In the genomic region with DNA sequence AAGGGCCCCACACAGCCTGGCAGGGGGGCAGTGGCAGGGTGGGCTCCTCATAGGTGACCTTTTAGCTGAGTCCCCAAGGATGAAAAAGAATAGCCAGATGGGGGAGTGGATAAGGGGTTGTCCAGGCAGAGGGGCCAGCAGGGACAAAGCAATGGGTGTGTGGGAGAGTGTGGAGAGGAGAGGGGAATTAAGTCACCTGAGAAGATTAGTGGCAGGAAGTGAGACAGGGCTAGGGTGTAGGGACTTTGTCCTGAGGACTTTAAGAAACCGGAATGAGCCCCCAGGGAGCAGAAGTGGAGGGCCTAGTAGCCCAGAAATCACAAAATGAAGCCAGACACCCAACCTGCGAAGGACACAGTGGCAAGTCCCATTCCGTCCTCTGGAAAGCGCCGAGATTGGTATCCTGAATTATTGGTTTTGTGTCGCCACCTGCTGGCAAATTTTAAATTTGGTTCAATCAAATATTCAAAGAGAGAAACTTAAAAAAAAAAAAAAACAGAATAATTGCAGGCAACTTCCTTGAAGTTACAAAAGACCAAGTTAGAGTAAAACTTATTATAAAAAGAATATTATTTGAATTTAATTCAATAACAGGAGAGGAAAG, we compare ENCODE assay signal across 8 cellular contexts.
DNase-seq lines count a peak whose midpoint lies in the region; ATAC-seq and TF ChIP-seq lines count a peak whose summit lies in the region.

No MANE protein-coding gene starts in this region.

- peak; percentile 61 for TF ChIP-seq RAD21 in IMR-90 (IDR thresholded peaks at IDR 0.05; ENCODE audit: low read length)

- POLR2A ChIA-PET in IMR-90 (lab: Charles Lee; ENCODE audit: unreplicated experiment): no interaction called here

- H2AK5ac ChIP-seq in IMR-90 (ENCODE audit: low read depth, low read length): no peak overlapping the region

- H3F3A ChIP-seq in OCI-LY1 (ENCODE audit: insufficient read depth, low read length) (no peaks in the 10 kb centered on the region), smooth muscle cell (ENCODE audit: low read depth) (no peaks in the 10 kb centered on the region)

- no peak overlapping the region for H2AFZ ChIP-seq in IMR-90 (replicated peaks; ENCODE audit: low read length, poor library complexity)
- no peak overlapping the region for H2AFZ ChIP-seq in OCI-LY1 (ENCODE audit: low read length)
- H2AFZ ChIP-seq in smooth muscle cell (ENCODE audit: low read depth): no peak overlapping the region

- no peak for ATAC-seq in Right ventricle myocardium inferior
- peak; percentile 56; the same call in 1 of the 2 replicates for ATAC-seq in IMR-90 (ENCODE audit: low read depth)
- peak; percentile 44 to 53 for ATAC-seq in activated naive CD4-positive, alpha-beta T cell treated with anti-CD3 and anti-CD28 coated beads, Interleukin-2, amount 50 U/mL, for 72 hours
- peak; percentile 45 to 55 for ATAC-seq in right cardiac atrium
- no peak for ATAC-seq in HG03280 (IDR thresholded peaks at IDR 0.05; ENCODE audit: unreplicated experiment)

- H3K27ac ChIP-seq in cardiac muscle cell (no peak overlapping the region), IMR-90 (ENCODE audit: insufficient read depth, low read length) (no peak overlapping the region), OCI-LY1 (ENCODE audit: low read depth, low read length, poor library complexity, severe bottlenecking) (no peak overlapping the region), right cardiac atrium (ENCODE audit: low read length) (no peak overlapping the region), smooth muscle cell (ENCODE audit: low read depth) (no peak overlapping the region)

- H3K4me1 ChIP-seq in cardiac muscle cell (ENCODE audit: low read depth): no peaks in the 10 kb centered on the region
- H3K4me1 ChIP-seq in IMR-90 (ENCODE audit: control insufficient read depth, insufficient read depth, low read length): no peaks in the 10 kb centered on the region
- peaks cover 28% of the 10 kb centered on the region for H3K4me1 ChIP-seq in OCI-LY1 (ENCODE audit: insufficient read depth, low read length, severe bottlenecking)
- no peaks in the 10 kb centered on the region for H3K4me1 ChIP-seq in right cardiac atrium (ENCODE audit: control insufficient read depth, insufficient read depth, low read length)
- no peaks in the 10 kb centered on the region for H3K4me1 ChIP-seq in smooth muscle cell (ENCODE audit: low read depth)

- intact Hi-C loops in Right ventricle myocardium inferior (cut with DNase I) (loop anchor here (5.0 to 10.0 kb wide), 3 partner anchors 311 to 1439 kb away; a partner anchor contains a TSS), IMR-90 (cut with micrococcal nuclease) (loop anchor here (1.0 to 10.0 kb wide), 4 partner anchors 735 to 1436 kb away; no protein-coding TSS in a partner anchor), right cardiac atrium (cut with DNase I) (loop anchor here in 1 of 4 donors (5.0 kb wide), 1 partner anchor 926 kb away; a partner anchor contains a TSS)

- CTCF ChIA-PET in IMR-90 (lab: Yijun Ruan, JAX): interaction anchor here (0.7 kb wide), 1 partner anchor 64 kb away, joined by 3 read pairs; no protein-coding TSS in a partner anchor

- H4K5ac ChIP-seq in IMR-90 (ENCODE audit: low read depth, low read length): no peak overlapping the region

- TF ChIP-seq POLR2A in IMR-90 (IDR thresholded peaks at IDR 0.05; ENCODE audit: low read depth, low read length): no peak

- dilution Hi-C loops in IMR-90 (cut with HindIII; ENCODE audit: low sequenced_read_pairs, unreplicated experiment): no loop called here

- H3K56ac ChIP-seq in IMR-90 (ENCODE audit: extremely low read depth, insufficient read depth, low read length): no peak overlapping the region

- H3K36me3 ChIP-seq in cardiac muscle cell (no peaks in the 10 kb centered on the region), IMR-90 (ENCODE audit: control insufficient read depth, insufficient read depth, low read length) (no peaks in the 10 kb centered on the region), OCI-LY1 (ENCODE audit: insufficient read depth, low read length) (no peaks in the 10 kb centered on the region), smooth muscle cell (ENCODE audit: low read depth) (no peaks in the 10 kb centered on the region)

- H4K20me1 ChIP-seq in IMR-90 (ENCODE audit: insufficient read depth, low read length) (no peaks in the 10 kb centered on the region), OCI-LY1 (ENCODE audit: insufficient read depth, low read length) (no peaks in the 10 kb centered on the region), smooth muscle cell (ENCODE audit: low read depth) (no peaks in the 10 kb centered on the region)

- H3K9me3 ChIP-seq in cardiac muscle cell (ENCODE audit: low read depth) (no peaks in the 10 kb centered on the region), IMR-90 (ENCODE audit: control insufficient read depth, insufficient read depth, low read length) (no peaks in the 10 kb centered on the region), OCI-LY1 (ENCODE audit: low read length) (no peaks in the 10 kb centered on the region), right cardiac atrium (ENCODE audit: control insufficient read depth, low read length) (no peaks in the 10 kb centered on the region), smooth muscle cell (replicated peaks; ENCODE audit: low read depth) (no peaks in the 10 kb centered on the region)

- no peaks in the 10 kb centered on the region for H3K9me3 Mint-ChIP-seq in activated naive CD4-positive, alpha-beta T cell treated with anti-CD3 and anti-CD28 coated beads, Interleukin-2, amount 50 U/mL, for 72 hours

- H4K91ac ChIP-seq in IMR-90 (ENCODE audit: insufficient read depth, low read depth, low read length): no peak overlapping the region

- H3K79me2 ChIP-seq in OCI-LY1 (ENCODE audit: insufficient read depth, low read length): no peaks in the 10 kb centered on the region
- H3K79me2 ChIP-seq in smooth muscle cell (ENCODE audit: low read depth): no peaks in the 10 kb centered on the region

- H3K27me3 ChIP-seq in cardiac muscle cell: no peaks in the 10 kb centered on the region
- H3K27me3 ChIP-seq in IMR-90 (ENCODE audit: control insufficient read depth, insufficient read depth, low read length): no peaks in the 10 kb centered on the region
- H3K27me3 ChIP-seq in OCI-LY1 (ENCODE audit: insufficient read depth, low read length): no peaks in the 10 kb centered on the region; the same call in 1 of the 2 replicates
- H3K27me3 ChIP-seq in right cardiac atrium (ENCODE audit: control insufficient read depth, insufficient read depth): no peaks in the 10 kb centered on the region
- H3K27me3 ChIP-seq in smooth muscle cell (ENCODE audit: low read depth): no peaks in the 10 kb centered on the region

- in situ Hi-C loops in IMR-90 (cut with MboI; ENCODE audit: low sequenced_read_pairs): loop anchor here (25.0 kb wide), 2 partner anchors 926 to 1426 kb away; a partner anchor contains a TSS

- H3K79me1 ChIP-seq in IMR-90 (ENCODE audit: low read depth in 1 of 2, low read length in 2 of 2): no peaks in the 10 kb centered on the region

- no peak overlapping the region for H4K8ac ChIP-seq in IMR-90 (ENCODE audit: low read depth in 2 of 2, low read length in 2 of 2)

- no peak overlapping the region for H2BK5ac ChIP-seq in IMR-90 (ENCODE audit: low read depth, low read length, poor library complexity, severe bottlenecking)

- DNase-seq in cardiac muscle cell (ENCODE audit: low read depth in 1 of 2, low spot score in 1 of 2) (peak; percentile 61 to 78), Right ventricle myocardium inferior (ENCODE audit: missing footprints) (no peak), IMR-90 (peak; percentile 39), right cardiac atrium (peak in 1 of 3 donors; percentile 55), smooth muscle cell (lab: John Stamatoyannopoulos, UW; ENCODE audit: unreplicated experiment) (no peak)
- peak in 1 of 2 donors; percentile 65 for DNase-seq in activated naive CD4-positive, alpha-beta T cell treated with anti-CD3 and anti-CD28 coated beads, Interleukin-2, amount 50 U/mL, for 72 hours (ENCODE audit: low spot score in 2 of 2)

- H3K9me1 ChIP-seq in IMR-90 (ENCODE audit: insufficient read depth, low read length): no peaks in the 10 kb centered on the region

- no peak overlapping the region for H2AK9ac ChIP-seq in IMR-90 (replicated peaks; ENCODE audit: low read depth, low read length, poor library complexity)

- no peaks in the 10 kb centered on the region for H3K9me2 ChIP-seq in OCI-LY1 (ENCODE audit: low read depth, low read length)

- H3K9ac ChIP-seq in IMR-90 (ENCODE audit: low read depth, low read length): no peak overlapping the region
- H3K9ac ChIP-seq in OCI-LY1 (ENCODE audit: low read length): no peak overlapping the region
- H3K9ac ChIP-seq in smooth muscle cell (ENCODE audit: low read depth): no peak overlapping the region

- no peak overlapping the region for H2BK120ac ChIP-seq in IMR-90 (ENCODE audit: low read depth, low read length)

- H3K23ac ChIP-seq in IMR-90 (ENCODE audit: low read depth, low read length): no peak overlapping the region

- no peak overlapping the region for H3K4ac ChIP-seq in IMR-90 (ENCODE audit: low read depth, low read length)

- BruUV-seq in IMR-90 (replicated peaks; lab: Mats Ljungman, UMichigan): no TSS peak

- no peak overlapping the region for H3K4me3 ChIP-seq in cardiac muscle cell
- H3K4me3 ChIP-seq in IMR-90 (ENCODE audit: insufficient read depth, low read depth, low read length): no peak overlapping the region
- H3K4me3 ChIP-seq in OCI-LY1 (ENCODE audit: low read depth, low read length, poor library complexity, severe bottlenecking): no peak overlapping the region
- no peak overlapping the region for H3K4me3 ChIP-seq in right cardiac atrium (ENCODE audit: low read length)
- H3K4me3 ChIP-seq in smooth muscle cell: no peak overlapping the region

- TF ChIP-seq CTCF in cardiac muscle cell (IDR thresholded peaks at IDR 0.05; ENCODE audit: low read depth, low read length) (peak; percentile 53), IMR-90 (conservative IDR thresholded peaks at IDR 0.05; ENCODE audit: low read depth, low read length) (peak; percentile 62), OCI-LY1 (IDR thresholded peaks at IDR 0.05; ENCODE audit: low read length) (peak; percentile 66), smooth muscle cell (IDR thresholded peaks at IDR 0.05; ENCODE audit: borderline replicate concordance, insufficient read depth, poor library complexity, severe bottlenecking) (peak; percentile 63)

- H2BK20ac ChIP-seq in IMR-90 (ENCODE audit: low read depth, low read length): no peak overlapping the region

- no peak overlapping the region for H2BK15ac ChIP-seq in IMR-90 (ENCODE audit: low read depth, low read length)

- H3K14ac ChIP-seq in IMR-90 (replicated peaks; ENCODE audit: low read depth, low read length): no peak overlapping the region

- no peak overlapping the region for H3K18ac ChIP-seq in IMR-90 (ENCODE audit: low read depth, low read length)

- H3K36me3 Mint-ChIP-seq in activated naive CD4-positive, alpha-beta T cell treated with anti-CD3 and anti-CD28 coated beads, Interleukin-2, amount 50 U/mL, for 72 hours: no peaks in the 10 kb centered on the region

- H3K4me2 ChIP-seq in IMR-90 (ENCODE audit: low read depth, low read length): no peak overlapping the region
- H3K4me2 ChIP-seq in OCI-LY1 (ENCODE audit: low read length): no peak overlapping the region
- no peak overlapping the region for H3K4me2 ChIP-seq in smooth muscle cell

- no peak overlapping the region for H3K27ac Mint-ChIP-seq in activated naive CD4-positive, alpha-beta T cell treated with anti-CD3 and anti-CD28 coated beads, Interleukin-2, amount 50 U/mL, for 72 hours

- WGBS in IMR-90 (ENCODE audit: extremely low coverage in 2 of 2, insufficient read length in 1 of 2), 2 experiments: no CpG with 5 or more reads among the region's 6 CpGs
- WGBS in right cardiac atrium: 11% methylated on average over 6 of the region's 6 CpGs
- 8% methylated on average over 6 of the region's 6 CpGs for WGBS in smooth muscle cell (ENCODE audit: low lambda C conversion rate)

Comparison
In these comparisons a context has a peak if more than half of its experiments do, and no peak if none do; other contexts are left out.
1. DNase-seq: peak in cardiac muscle cell (2 of 2) and IMR-90 (single experiment); none in Right ventricle myocardium inferior (single experiment) and smooth muscle cell (single experiment).
2. ATAC-seq: peak in IMR-90 (single experiment), activated naive CD4-positive, alpha-beta T cell treated with anti-CD3 and anti-CD28 coated beads, Interleukin-2, amount 50 U/mL, for 72 hours (2 of 2) and right cardiac atrium (2 of 2); none in Right ventricle myocardium inferior (single experiment) and HG03280 (single experiment).
3. Peak in every context shown above with its lines, with median percentiles within 50 percentile points of each other: CTCF ChIP-seq.